In genomic region chr13:113495494-113496251, GRCh38 we compare ENCODE assay signal across 1 cellular context.
TF ChIP-seq lines count a peak whose summit lies in the region.

No MANE protein-coding gene starts in this region.

TF ChIP-seq in IMR-90, 13 proteins besides CTCF, POLR2A, EP300 and RAD21:
- TF ChIP-seq ELK1 (IDR thresholded peaks at IDR 0.05; ENCODE audit: borderline replicate concordance, low read depth, low read length) (no peak), RFX5 (IDR thresholded peaks at IDR 0.05; ENCODE audit: low read depth, low read length) (no peak), CEBPB (IDR thresholded peaks at IDR 0.05; ENCODE audit: low read depth, low read length) (no peak), RCOR1 (IDR thresholded peaks at IDR 0.05; ENCODE audit: insufficient replicate concordance, low read length) (no peak), BHLHE40 (IDR thresholded peaks at IDR 0.05; ENCODE audit: low read depth, low read length) (no peak), SMC3 (IDR thresholded peaks at IDR 0.05; ENCODE audit: low read depth, low read length) (no peak), MAFK (IDR thresholded peaks at IDR 0.05; ENCODE audit: low read depth, low read length) (no peak), CHD1 (IDR thresholded peaks at IDR 0.05; ENCODE audit: low read depth, low read length) (no peak), FOS (IDR thresholded peaks at IDR 0.05; ENCODE audit: low read depth, low read length) (no peak), MAZ (IDR thresholded peaks at IDR 0.05; ENCODE audit: borderline replicate concordance, low read depth, low read length) (no peak), USF2 (IDR thresholded peaks at IDR 0.05; ENCODE audit: low read depth, low read length) (no peak)
